ENCODE assay signal across 8 cellular contexts in genomic region chr15:90929709-90930019, GRCh38. TPM values are rescaled to one million over a fixed set of nuclear protein-coding genes. Genes with fewer than 3 reads are reported as not detected.
DNase-seq lines count a peak whose midpoint lies in the region; ATAC-seq and TF ChIP-seq lines count a peak whose summit lies in the region.

No MANE protein-coding gene starts in this region.

- H3K4me3 Mint-ChIP-seq in GM23338 (peak overlapping the region; percentile 35; the same call in 2 of the 3 replicates), T-helper 17 cell (peak overlapping the region; percentile 98), chondrocyte (ENCODE audit: unreplicated experiment) (no peak overlapping the region)
- peak overlapping the region; percentile 97 for H3K4me3 Mint-ChIP-seq in stimulated activated memory B cell treated with anti-CD40 and anti-IgM and Interleukin-4, amounts not matched to agents 10 μg/mL and 1 μg/mL and 100 μg/mL, for 72 hours

- peaks cover 19% of the 10 kb centered on the region for H3K4me1 Mint-ChIP-seq in GM23338
- peaks cover 25% of the 10 kb centered on the region for H3K4me1 Mint-ChIP-seq in T-helper 17 cell
- peaks cover 34% of the 10 kb centered on the region for H3K4me1 Mint-ChIP-seq in stimulated activated memory B cell treated with anti-CD40 and anti-IgM and Interleukin-4, amounts not matched to agents 10 μg/mL and 1 μg/mL and 100 μg/mL, for 72 hours
- H3K4me1 Mint-ChIP-seq in chondrocyte (ENCODE audit: low read depth), result peaks cover 17% of the 10 kb centered on the region

- TF ChIP-seq CTCF in GM23338 (conservative IDR thresholded peaks at IDR 0.05; ENCODE audit: low read depth in 2 of 2), result no peak
- no peak for TF ChIP-seq CTCF in fibroblast of pulmonary artery (IDR thresholded peaks at IDR 0.05; ENCODE audit: low read length, missing control alignments)
- TF ChIP-seq CTCF in chondrocyte (IDR thresholded peaks at IDR 0.05), result no peak

- no peak for ATAC-seq in GM23338
- no peak for ATAC-seq in T-helper 17 cell
- ATAC-seq in stimulated activated memory B cell treated with anti-CD40 and anti-IgM and Interleukin-4, amounts not matched to agents 10 μg/mL and 1 μg/mL and 100 μg/mL, for 72 hours, result no peak
- no peak for ATAC-seq in GM18868 (IDR thresholded peaks at IDR 0.05; ENCODE audit: unreplicated experiment)
- no peak for ATAC-seq in GM19463 (IDR thresholded peaks at IDR 0.05; ENCODE audit: unreplicated experiment)

- no peaks in the 10 kb centered on the region for H3K79me2 ChIP-seq in GM23338 (replicated peaks; ENCODE audit: insufficient read depth)

- H3K4me1 ChIP-seq in GM23338 (ENCODE audit: insufficient read depth), result peaks cover 17% of the 10 kb centered on the region

- no peak overlapping the region for H2AFZ ChIP-seq in GM23338

- H3K27ac ChIP-seq in GM23338 (ENCODE audit: low read depth), result no peak overlapping the region

- peaks cover 10% of the 10 kb centered on the region; the same call in 1 of the 2 replicates for H3K27me3 ChIP-seq in GM23338 (ENCODE audit: insufficient read depth)

- no peaks in the 10 kb centered on the region for H3K9me3 ChIP-seq in T-helper 17 cell (ENCODE audit: control insufficient read depth, low read length, poor library complexity, severe bottlenecking)

- H3K9me3 Mint-ChIP-seq in GM23338 (no peaks in the 10 kb centered on the region), chondrocyte (ENCODE audit: low read depth) (no peaks in the 10 kb centered on the region)
- no peaks in the 10 kb centered on the region for H3K9me3 Mint-ChIP-seq in stimulated activated memory B cell treated with anti-CD40 and anti-IgM and Interleukin-4, amounts not matched to agents 10 μg/mL and 1 μg/mL and 100 μg/mL, for 72 hours

- H3K36me3 ChIP-seq in GM23338 (ENCODE audit: insufficient read depth), result no peaks in the 10 kb centered on the region

- H3F3A ChIP-seq in GM23338 (replicated peaks; ENCODE audit: low read depth), result peaks cover 3% of the 10 kb centered on the region; the same call in 1 of the 2 replicates

- no peak overlapping the region for H3K4me3 ChIP-seq in GM23338
- peak overlapping the region; percentile 64 for H3K4me3 ChIP-seq in fibroblast of pulmonary artery (replicated peaks; ENCODE audit: low read depth, low read length)

- DNase-seq in GM23338 (ENCODE audit: low spot score) (no peak), T-helper 17 cell (no peak), fibroblast of pulmonary artery (ENCODE audit: low read depth) (no peak), chondrocyte (ENCODE audit: low spot score) (no peak), NCI-H1417 (lab: John Stamatoyannopoulos, UW) (no peak)

- H4K20me1 ChIP-seq in GM23338 (replicated peaks; ENCODE audit: insufficient read depth), result no peaks in the 10 kb centered on the region

- no peaks in the 10 kb centered on the region for H3K9me2 ChIP-seq in GM23338 (ENCODE audit: insufficient read depth)

- H3K4me2 ChIP-seq in GM23338, result no peak overlapping the region

- H3K36me3 Mint-ChIP-seq in GM23338 (ENCODE audit: low read depth) (no peaks in the 10 kb centered on the region), T-helper 17 cell (ENCODE audit: low read depth) (no peaks in the 10 kb centered on the region), chondrocyte (ENCODE audit: low read depth) (no peaks in the 10 kb centered on the region)
- H3K36me3 Mint-ChIP-seq in stimulated activated memory B cell treated with anti-CD40 and anti-IgM and Interleukin-4, amounts not matched to agents 10 μg/mL and 1 μg/mL and 100 μg/mL, for 72 hours, result no peaks in the 10 kb centered on the region

- no peak overlapping the region for H3K27ac Mint-ChIP-seq in GM23338
- peak overlapping the region; percentile 96 for H3K27ac Mint-ChIP-seq in T-helper 17 cell
- peak overlapping the region; percentile 96 for H3K27ac Mint-ChIP-seq in stimulated activated memory B cell treated with anti-CD40 and anti-IgM and Interleukin-4, amounts not matched to agents 10 μg/mL and 1 μg/mL and 100 μg/mL, for 72 hours
- H3K27ac Mint-ChIP-seq in chondrocyte (ENCODE audit: unreplicated experiment), result no peak overlapping the region

- H3K27me3 Mint-ChIP-seq in GM23338 (ENCODE audit: insufficient read depth, low read depth, poor library complexity) (peaks cover 11% of the 10 kb centered on the region), T-helper 17 cell (no peaks in the 10 kb centered on the region), chondrocyte (ENCODE audit: low read depth) (no peaks in the 10 kb centered on the region)
- H3K27me3 Mint-ChIP-seq in stimulated activated memory B cell treated with anti-CD40 and anti-IgM and Interleukin-4, amounts not matched to agents 10 μg/mL and 1 μg/mL and 100 μg/mL, for 72 hours, result no peaks in the 10 kb centered on the region

TF ChIP-seq in GM23338, 12 proteins besides CTCF, POLR2A, EP300 and RAD21 (continues in another document):
- TF ChIP-seq EZH2phosphoT487 (IDR thresholded peaks at IDR 0.05; ENCODE audit: unreplicated experiment) (no peak), JUNB (IDR thresholded peaks at IDR 0.05; ENCODE audit: unreplicated experiment) (no peak), CREB1 (CRISPR knock-in tag; IDR thresholded peaks at IDR 0.05; ENCODE audit: low read depth) (no peak), ETS1 (IDR thresholded peaks at IDR 0.05) (no peak), POLR2AphosphoS5 (IDR thresholded peaks at IDR 0.05; ENCODE audit: low read depth) (no peak), ZNF331 (CRISPR knock-in tag; IDR thresholded peaks at IDR 0.05; ENCODE audit: low read depth) (no peak)

RNA-seq across cellular contexts. Expression of gene HDDC3, which starts 2.7 kb away (rescaled TPM):
- 9.1 and 19.0 TPM in 2 replicates for total RNA-seq in GM23338 (2014; rRNA removed; shearing (Covaris generic))
- 16.0 and 17.4 TPM in 2 replicates for polyA plus RNA-seq in GM23338 (2016; fragmentation: Nextera tagmentation; extraction: Ambion mirVana)
- total RNA-seq in T-helper 17 cell (10 to 100 TPM; 11.1 to 12.9 TPM), chondrocyte (10.5 to 12.2 TPM (median 10.8 TPM) in 3 replicates)

RNA-seq across cellular contexts. Expression of gene UNC45A, which starts 5.4 kb away (rescaled TPM):
- 86.8 and 87.5 TPM in 2 replicates for total RNA-seq in GM23338 (2014; rRNA removed; shearing (Covaris generic))
- polyA plus RNA-seq in GM23338 (2016; fragmentation: Nextera tagmentation; extraction: Ambion mirVana), result 35.9 and 40.2 TPM in 2 replicates
- total RNA-seq in T-helper 17 cell, result 10 to 100 TPM; 36.9 to 38.3 TPM
- 70.9 to 85.7 TPM (median 73.2 TPM) in 3 replicates for total RNA-seq in chondrocyte

RNA-seq across cellular contexts. Expression of gene RCCD1, which starts 25.0 kb away (rescaled TPM):
- total RNA-seq in GM23338 (2014; rRNA removed; shearing (Covaris generic)), result 16.4 and 17.1 TPM in 2 replicates
- polyA plus RNA-seq in GM23338 (2016; fragmentation: Nextera tagmentation; extraction: Ambion mirVana), result 10.8 and 14.3 TPM in 2 replicates
- total RNA-seq in T-helper 17 cell (1 to 10 TPM; 3.7 to 5.3 TPM), chondrocyte (13.2 to 14.3 TPM (median 14.2 TPM) in 3 replicates)

RNA-seq across cellular contexts. Expression of gene MAN2A2, which starts 26.6 kb away (rescaled TPM):
- 3.5 and 17.1 TPM in 2 replicates for total RNA-seq in GM23338 (2014; rRNA removed; shearing (Covaris generic))
- 8.0 and 8.2 TPM in 2 replicates for polyA plus RNA-seq in GM23338 (2016; fragmentation: Nextera tagmentation; extraction: Ambion mirVana)
- total RNA-seq in T-helper 17 cell (100 to 1,000 TPM; 159 to 186 TPM), chondrocyte (49.4 to 57.0 TPM (median 51.4 TPM) in 3 replicates)

RNA-seq across cellular contexts. Expression of gene FES, which starts 45.4 kb away (rescaled TPM):
- 14.4 and 18.6 TPM in 2 replicates for total RNA-seq in GM23338 (2014; rRNA removed; shearing (Covaris generic))
- polyA plus RNA-seq in GM23338 (2016; fragmentation: Nextera tagmentation; extraction: Ambion mirVana), result 2.7 and 3.1 TPM in 2 replicates
- total RNA-seq in T-helper 17 cell, result 10 to 100 TPM in 1 of 2 donors, 1 to 10 TPM in 1; 6.0 to 12.7 TPM
- 2.4 to 2.7 TPM (median 2.4 TPM) in 3 replicates for total RNA-seq in chondrocyte

Comparison
In these comparisons a context has a peak if more than half of its experiments do, and no peak if none do; other contexts are left out.
1. H3K27ac Mint-ChIP-seq: peak in T-helper 17 cell (single experiment) and stimulated activated memory B cell treated with anti-CD40 and anti-IgM and Interleukin-4, amounts not matched to agents 10 μg/mL and 1 μg/mL and 100 μg/mL, for 72 hours (single experiment); none in GM23338 (single experiment) and chondrocyte (single experiment).